9 cellular contexts compared by ENCODE assay signal in genomic region chr3:14377838-14378169, GRCh38. TPM values are rescaled to one million over a fixed set of nuclear protein-coding genes. Genes with fewer than 3 reads are reported as not detected.
DNase-seq lines count a peak whose midpoint lies in the region; ATAC-seq and TF ChIP-seq lines count a peak whose summit lies in the region.
"Had no signal": no experiment of that assay in that cellular context is flagged by ENCODE, and none has a peak within 500 bp of the region (broad histone marks: within the 10 kb centered on the region; RNA-seq: fewer than 3 reads in every experiment).

No MANE protein-coding gene starts in this region.

- intact Hi-C loops in CD14-positive monocyte (cut with micrococcal nuclease) = no loop called here
- intact Hi-C loops in left lung (cut with DNase I) = no loop called here

- H3K36me3 Mint-ChIP-seq in CD14-positive monocyte (peaks cover 0 to 6% of the 10 kb centered on the region in 2 donors), GM23338 (ENCODE audit: low read depth) (no peaks in the 10 kb centered on the region), osteocyte (ENCODE audit: unreplicated experiment) (no peaks in the 10 kb centered on the region)

- H4K20me1 ChIP-seq in GM23338 (replicated peaks; ENCODE audit: insufficient read depth) = no peaks in the 10 kb centered on the region

- no peaks in the 10 kb centered on the region for H3F3A ChIP-seq in GM23338 (replicated peaks; ENCODE audit: low read depth)

- no peak overlapping the region for H3K4me2 ChIP-seq in GM23338

- H3K4me3 Mint-ChIP-seq in CD14-positive monocyte (peak overlapping the region; percentile 71 to 82), GM23338 (no peak overlapping the region), osteocyte (ENCODE audit: unreplicated experiment) (no peak overlapping the region)

- H3K27ac ChIP-seq in left lung (peak overlapping the region in 1 of 2 donors; percentile 87), GM23338 (ENCODE audit: low read depth) (no peak overlapping the region)

- TF ChIP-seq CTCF in CD14-positive monocyte (IDR thresholded peaks at IDR 0.05) = no peak
- no peak for TF ChIP-seq CTCF in left lung (IDR thresholded peaks at IDR 0.05)
- TF ChIP-seq CTCF in GM23338 (conservative IDR thresholded peaks at IDR 0.05; ENCODE audit: low read depth in 2 of 2) = no peak
- TF ChIP-seq CTCF in osteocyte (IDR thresholded peaks at IDR 0.05) = no peak

- no peaks in the 10 kb centered on the region for H3K9me3 ChIP-seq in left lung

- H3K4me1 ChIP-seq in left lung (peaks cover 3 to 48% of the 10 kb centered on the region in 2 donors), GM23338 (ENCODE audit: insufficient read depth) (no peaks in the 10 kb centered on the region)

- no peak overlapping the region for H2AFZ ChIP-seq in GM23338

- H3K9me3 Mint-ChIP-seq in CD14-positive monocyte = peaks cover 0 to 7% (median 0%) of the 10 kb centered on the region in 7 donors
- H3K9me3 Mint-ChIP-seq in GM23338 = peaks cover 2% of the 10 kb centered on the region; the same call in 1 of the 3 replicates
- no peaks in the 10 kb centered on the region for H3K9me3 Mint-ChIP-seq in osteocyte (ENCODE audit: unreplicated experiment)

- no peak overlapping the region for H3K4me3 ChIP-seq in left lung
- no peak overlapping the region for H3K4me3 ChIP-seq in GM23338

- peak; percentile 88 for DNase-seq in CD14-positive monocyte (ENCODE audit: low spot score)
- DNase-seq in SW480 (ENCODE audit: low spot score) = peak; percentile 35
- peak; percentile 73 to 83 for DNase-seq in left lung
- no peak for DNase-seq in GM23338 (ENCODE audit: low spot score)
- DNase-seq in osteocyte (ENCODE audit: extremely low spot score, unreplicated experiment) = no peak
- DNase-seq in NCI-H1694 treated with DMSO at 0.1 percent for 48 hours (lab: John Stamatoyannopoulos, UW) = no peak
- DNase-seq: DMS153 had no signal

- H3K27ac Mint-ChIP-seq in CD14-positive monocyte = peak overlapping the region; percentile 82 to 99 (median 96)
- no peak overlapping the region for H3K27ac Mint-ChIP-seq in GM23338
- no peak overlapping the region for H3K27ac Mint-ChIP-seq in osteocyte (ENCODE audit: unreplicated experiment)

- H3K4me1 Mint-ChIP-seq in CD14-positive monocyte (peaks cover 64% of the 10 kb centered on the region), GM23338 (peaks cover 13% of the 10 kb centered on the region), osteocyte (ENCODE audit: unreplicated experiment) (peaks cover 15% of the 10 kb centered on the region)

- H3K27me3 ChIP-seq in left lung = no peaks in the 10 kb centered on the region
- no peaks in the 10 kb centered on the region for H3K27me3 ChIP-seq in GM23338 (ENCODE audit: insufficient read depth)

- H3K79me2 ChIP-seq in GM23338 (replicated peaks; ENCODE audit: insufficient read depth) = no peaks in the 10 kb centered on the region

- H3K36me3 ChIP-seq in left lung = no peaks in the 10 kb centered on the region
- no peaks in the 10 kb centered on the region for H3K36me3 ChIP-seq in GM23338 (ENCODE audit: insufficient read depth)

- H3K27me3 Mint-ChIP-seq in CD14-positive monocyte (ENCODE audit: low read depth in 3 of 3) (peaks cover 1 to 8% (median 3%) of the 10 kb centered on the region in 3 donors), GM23338 (ENCODE audit: insufficient read depth, low read depth, poor library complexity) (peaks cover 17% of the 10 kb centered on the region), osteocyte (ENCODE audit: unreplicated experiment) (peaks cover under 1% of the 10 kb centered on the region)

- no peaks in the 10 kb centered on the region for H3K9me2 ChIP-seq in GM23338 (ENCODE audit: insufficient read depth)

- ATAC-seq in GM21529 (IDR thresholded peaks at IDR 0.05; ENCODE audit: unreplicated experiment) (peak; percentile 76), left lung (peak; percentile 65), GM23338 (no peak), HG03045 (IDR thresholded peaks at IDR 0.05; ENCODE audit: unreplicated experiment) (no peak)

TF ChIP-seq in GM23338, 12 proteins besides CTCF, POLR2A, EP300 and RAD21:
- TF ChIP-seq ZNF331 (CRISPR knock-in tag; IDR thresholded peaks at IDR 0.05; ENCODE audit: low read depth) = no peak
- no peak for TF ChIP-seq ZNF114 (CRISPR knock-in tag; IDR thresholded peaks at IDR 0.05)
- TF ChIP-seq ETS1 (IDR thresholded peaks at IDR 0.05) = no peak
- no peak for TF ChIP-seq EZH2 (IDR thresholded peaks at IDR 0.05; ENCODE audit: low read depth, unreplicated experiment)
- no peak for TF ChIP-seq CREB1 (CRISPR knock-in tag; IDR thresholded peaks at IDR 0.05; ENCODE audit: low read depth)
- no peak for TF ChIP-seq NANOG (IDR thresholded peaks at IDR 0.05; ENCODE audit: borderline replicate concordance)
- no peak for TF ChIP-seq REST (IDR thresholded peaks at IDR 0.05; ENCODE audit: unreplicated experiment)
TF ChIP-seq in GM23338: peak in this region for 0.

RNA-seq across cellular contexts. Expression of gene SLC6A6, which starts 24.6 kb away (rescaled TPM):
- polyA plus RNA-seq in CD14-positive monocyte (10 to 100 TPM; 18.4 to 24.5 TPM), GM23338 (2016; fragmentation: Nextera tagmentation; extraction: Ambion mirVana) (27.5 and 31.6 TPM in 2 replicates)
- total RNA-seq in left lung (100 to 1,000 TPM in 1 of 2 donors, 10 to 100 TPM in 1; 32.2 to 134 TPM), osteocyte (37.2 and 41.9 TPM in 2 replicates)
- 142 and 150 TPM in 2 replicates for total RNA-seq in GM23338 (2014; rRNA removed; shearing (Covaris generic))

Comparison
In these comparisons a context has a peak if more than half of its experiments do, and no peak if none do; other contexts are left out.
1. DNase-seq: peak in CD14-positive monocyte (single experiment), SW480 (single experiment) and left lung (2 of 2); none in GM23338 (single experiment), osteocyte (single experiment) and NCI-H1694 treated with DMSO at 0.1 percent for 48 hours (single experiment).
2. H3K27ac Mint-ChIP-seq: peak in CD14-positive monocyte (7 of 7); none in GM23338 (single experiment) and osteocyte (single experiment).
3. H3K4me3 Mint-ChIP-seq: peak in CD14-positive monocyte (2 of 2); none in GM23338 (single experiment) and osteocyte (single experiment).
4. ATAC-seq: peak in GM21529 (single experiment) and left lung (single experiment); none in GM23338 (single experiment) and HG03045 (single experiment).